19 cellular contexts compared by ENCODE assay signal in genomic region chr3:189308594-189308993, GRCh38.
DNase-seq lines count a peak whose midpoint lies in the region; ATAC-seq and TF ChIP-seq lines count a peak whose summit lies in the region.
"Had no signal": no experiment of that assay in that cellular context is flagged by ENCODE, and none has a peak within 500 bp of the region (broad histone marks: within the 10 kb centered on the region; RNA-seq: fewer than 3 reads in every experiment).

No MANE protein-coding gene starts in this region.

- TF ChIP-seq CTCF in SK-N-SH (IDR thresholded peaks at IDR 0.05), result no peak

- CTCF ChIA-PET in activated naive CD4-positive, alpha-beta T cell treated with anti-CD3 and anti-CD28 coated beads for 36 hours (lab: Charles Lee), result interaction anchor here (1.1 kb wide), 1 partner anchor 47 kb away, joined by 3 read pairs; no protein-coding TSS in a partner anchor
- CTCF ChIA-PET in SK-N-SH (lab: Yijun Ruan, JAX), result interaction anchor here (1.0 kb wide), 1 partner anchor 40 kb away, joined by 3 read pairs; no protein-coding TSS in a partner anchor

- no peaks in the 10 kb centered on the region for H3K36me3 Mint-ChIP-seq in activated naive CD4-positive, alpha-beta T cell treated with anti-CD3 and anti-CD28 coated beads for 36 hours (ENCODE audit: low read depth)
- H3K36me3 Mint-ChIP-seq in activated T-helper 2 cell treated with anti-CD3 and anti-CD28 coated beads, Interferon-gamma antibody, Interleukin-2, Interleukin-4, amounts not matched to agents 10 μg/mL and 5 μg/mL and 100 μg/mL, durations not matched to agents 14 hours and 24 hours and 36 hours (ENCODE audit: low read depth), result peaks cover 57% of the 10 kb centered on the region
- H3K36me3 Mint-ChIP-seq in stimulated activated effector memory CD8-positive, alpha-beta T cell treated with anti-CD3 and anti-CD28 coated beads, Interleukin-12 subunit alpha, Interleukin-12 subunit beta, amount 100 ng/mL, for 72 hours, result peaks cover 27% of the 10 kb centered on the region
- H3K36me3 Mint-ChIP-seq: activated naive CD8-positive, alpha-beta T cell treated with anti-CD3 and anti-CD28 coated beads, Interleukin-2, amount 10 ng/mL, durations not matched to agents 7 days and 5 days had no signal

- H3F3A ChIP-seq in SK-N-SH (replicated peaks; ENCODE audit: insufficient read depth), result no peaks in the 10 kb centered on the region

- no peak overlapping the region for H3K4me3 ChIP-seq in SK-N-SH (ENCODE audit: low read depth in 2 of 2, low read length in 1 of 2)
- H3K4me3 ChIP-seq: breast epithelium, dorsolateral prefrontal cortex, ovary, Peyer's patch, thoracic aorta had no signal

- no peaks in the 10 kb centered on the region; the same call in 1 of the 2 replicates for H3K27me3 ChIP-seq in SK-N-SH (ENCODE audit: insufficient read depth)
- H3K27me3 ChIP-seq: breast epithelium, dorsolateral prefrontal cortex, ovary, Peyer's patch had no signal

- peaks cover 0 to 8% of the 10 kb centered on the region in 2 experiments; a peak in 1 of 4 replicates for H3K4me1 ChIP-seq in SK-N-SH (ENCODE audit: control insufficient read depth in 1 of 2, insufficient read depth in 2 of 2, low read depth in 1 of 2, low read length in 1 of 2)
- H3K4me1 ChIP-seq: breast epithelium had no signal

- H3K27ac Mint-ChIP-seq in activated naive CD4-positive, alpha-beta T cell treated with anti-CD3 and anti-CD28 coated beads for 36 hours, result peak overlapping the region; percentile 43
- H3K27ac Mint-ChIP-seq in activated T-helper 2 cell treated with anti-CD3 and anti-CD28 coated beads, Interferon-gamma antibody, Interleukin-2, Interleukin-4, amounts not matched to agents 10 μg/mL and 5 μg/mL and 100 μg/mL, durations not matched to agents 14 hours and 24 hours and 36 hours, result peak overlapping the region; percentile 98
- H3K27ac Mint-ChIP-seq in stimulated activated effector memory CD8-positive, alpha-beta T cell treated with anti-CD3 and anti-CD28 coated beads, Interleukin-12 subunit alpha, Interleukin-12 subunit beta, amount 100 ng/mL, for 72 hours, result peak overlapping the region; percentile 88
- H3K27ac Mint-ChIP-seq: activated naive CD8-positive, alpha-beta T cell treated with anti-CD3 and anti-CD28 coated beads, Interleukin-2, amount 10 ng/mL, durations not matched to agents 7 days and 5 days; B cell had no signal

- TF ChIP-seq RAD21 in SK-N-SH (IDR thresholded peaks at IDR 0.05; ENCODE audit: low read length), result no peak

- H4K20me1 ChIP-seq in SK-N-SH (ENCODE audit: insufficient read depth), result no peaks in the 10 kb centered on the region

- no peak overlapping the region for H3K27ac ChIP-seq in SK-N-SH (ENCODE audit: low read depth in 2 of 2, low read length in 1 of 2)
- H3K27ac ChIP-seq: dorsolateral prefrontal cortex, ovary, Peyer's patch, thoracic aorta had no signal

- no peak overlapping the region for H3K4me2 ChIP-seq in SK-N-SH

- POLR2A ChIA-PET in SK-N-SH (lab: Yijun Ruan, JAX), result no interaction called here

- H3K9me3 ChIP-seq in SK-N-SH, result no peaks in the 10 kb centered on the region
- H3K9me3 ChIP-seq: breast epithelium, ovary, Peyer's patch, thoracic aorta had no signal

- intact Hi-C loops in activated naive CD4-positive, alpha-beta T cell treated with anti-CD3 and anti-CD28 coated beads for 36 hours (cut with micrococcal nuclease), result loop anchor here (10.0 kb wide), 2 partner anchors 1016 to 1206 kb away; partner anchors contain the start of genes CLDN1 and IL1RAP
- intact Hi-C loops in activated T-helper 2 cell treated with anti-CD3 and anti-CD28 coated beads, Interferon-gamma antibody, Interleukin-2, Interleukin-4, amounts not matched to agents 10 μg/mL and 5 μg/mL and 100 μg/mL, durations not matched to agents 14 hours and 24 hours and 36 hours (cut with micrococcal nuclease), result loop anchor here (1.0 to 10.0 kb wide), 15 partner anchors 10 to 1566 kb away; no protein-coding TSS in a partner anchor

- H3K4me1 Mint-ChIP-seq in activated naive CD4-positive, alpha-beta T cell treated with anti-CD3 and anti-CD28 coated beads for 36 hours (ENCODE audit: low read depth), result peaks cover 44% of the 10 kb centered on the region
- peaks cover 64% of the 10 kb centered on the region for H3K4me1 Mint-ChIP-seq in activated T-helper 2 cell treated with anti-CD3 and anti-CD28 coated beads, Interferon-gamma antibody, Interleukin-2, Interleukin-4, amounts not matched to agents 10 μg/mL and 5 μg/mL and 100 μg/mL, durations not matched to agents 14 hours and 24 hours and 36 hours (ENCODE audit: low read depth)
- peaks cover 23% of the 10 kb centered on the region for H3K4me1 Mint-ChIP-seq in stimulated activated effector memory CD8-positive, alpha-beta T cell treated with anti-CD3 and anti-CD28 coated beads, Interleukin-12 subunit alpha, Interleukin-12 subunit beta, amount 100 ng/mL, for 72 hours
- H3K4me1 Mint-ChIP-seq: B cell had no signal

- no peaks in the 10 kb centered on the region for H3K9me2 ChIP-seq in SK-N-SH

- no peak overlapping the region for H2AFZ ChIP-seq in SK-N-SH (ENCODE audit: low read depth)

- no peak overlapping the region for H3K9ac ChIP-seq in SK-N-SH

- H3K27me3 Mint-ChIP-seq in activated naive CD4-positive, alpha-beta T cell treated with anti-CD3 and anti-CD28 coated beads for 36 hours (ENCODE audit: low read depth), result no peaks in the 10 kb centered on the region
- H3K27me3 Mint-ChIP-seq in activated T-helper 2 cell treated with anti-CD3 and anti-CD28 coated beads, Interferon-gamma antibody, Interleukin-2, Interleukin-4, amounts not matched to agents 10 μg/mL and 5 μg/mL and 100 μg/mL, durations not matched to agents 14 hours and 24 hours and 36 hours (ENCODE audit: low read depth), result no peaks in the 10 kb centered on the region
- H3K27me3 Mint-ChIP-seq: activated naive CD8-positive, alpha-beta T cell treated with anti-CD3 and anti-CD28 coated beads, Interleukin-2, amount 10 ng/mL, durations not matched to agents 7 days and 5 days had no signal

- H3K36me3 ChIP-seq in SK-N-SH (replicated peaks in 1 of 2; ENCODE audit: control insufficient read depth in 1 of 2, insufficient read depth in 2 of 2, low read length in 1 of 2), result no peaks in the 10 kb centered on the region
- H3K36me3 ChIP-seq: breast epithelium, ovary, Peyer's patch, thoracic aorta had no signal

- H3K4me3 Mint-ChIP-seq in activated naive CD4-positive, alpha-beta T cell treated with anti-CD3 and anti-CD28 coated beads for 36 hours, result no peak overlapping the region
- peak overlapping the region; percentile 93 for H3K4me3 Mint-ChIP-seq in activated T-helper 2 cell treated with anti-CD3 and anti-CD28 coated beads, Interferon-gamma antibody, Interleukin-2, Interleukin-4, amounts not matched to agents 10 μg/mL and 5 μg/mL and 100 μg/mL, durations not matched to agents 14 hours and 24 hours and 36 hours (ENCODE audit: low read depth)
- H3K4me3 Mint-ChIP-seq in stimulated activated effector memory CD8-positive, alpha-beta T cell treated with anti-CD3 and anti-CD28 coated beads, Interleukin-12 subunit alpha, Interleukin-12 subunit beta, amount 100 ng/mL, for 72 hours, result peak overlapping the region; percentile 43
- H3K4me3 Mint-ChIP-seq: activated naive CD8-positive, alpha-beta T cell treated with anti-CD3 and anti-CD28 coated beads, Interleukin-2, amount 10 ng/mL, durations not matched to agents 7 days and 5 days; B cell had no signal

- H3K79me2 ChIP-seq in SK-N-SH (ENCODE audit: insufficient read depth), result no peaks in the 10 kb centered on the region

- ATAC-seq in stimulated activated effector memory CD8-positive, alpha-beta T cell treated with anti-CD3 and anti-CD28 coated beads, Interleukin-12 subunit alpha, Interleukin-12 subunit beta, amount 100 ng/mL, for 72 hours, result no peak
- ATAC-seq in left lobe of liver, result no peak

- no peak for DNase-seq in activated naive CD4-positive, alpha-beta T cell treated with anti-CD3 and anti-CD28 coated beads for 36 hours
- no peak for DNase-seq in activated naive CD4-positive, alpha-beta T cell treated with Interleukin-2 at 50 U/mL for 16 hours
- DNase-seq in NCI-H1436 treated with DMSO at 0.1 percent for 48 hours (lab: John Stamatoyannopoulos, UW) (peak; percentile 84), left lobe of liver (ENCODE audit: low spot score) (no peak), SK-N-SH (no peak)
- DNase-seq in activated T-helper 2 cell treated with anti-CD3 and anti-CD28 coated beads, Interferon-gamma antibody, Interleukin-2, Interleukin-4, amounts not matched to agents 10 μg/mL and 5 μg/mL and 100 μg/mL, durations not matched to agents 14 hours and 24 hours and 36 hours (ENCODE audit: low spot score), result no peak
- no peak for DNase-seq in stimulated activated effector memory CD8-positive, alpha-beta T cell treated with anti-CD3 and anti-CD28 coated beads, Interleukin-12 subunit alpha, Interleukin-12 subunit beta, amount 100 ng/mL, for 72 hours (ENCODE audit: low spot score in 2 of 2)
- DNase-seq: activated naive CD8-positive, alpha-beta T cell treated with anti-CD3 and anti-CD28 coated beads, Interleukin-2, amount 10 ng/mL, durations not matched to agents 7 days and 5 days; Calu3; dorsolateral prefrontal cortex; erythroblast; NCI-H2029 treated with DMSO at 0.1 percent for 48 hours; NCI-H774; ovary; Peyer's patch; stimulated activated CD4-positive, alpha-beta T cell treated with anti-CD3 and anti-CD28 coated beads, Interleukin-4, amount 100 ng/mL, for 1 hour had no signal

- TF ChIP-seq EP300 in SK-N-SH (IDR thresholded peaks at IDR 0.05; ENCODE audit: borderline replicate concordance in 1 of 2, low read depth in 1 of 2, low read length in 1 of 2), result no peak

- H3K9me3 Mint-ChIP-seq in activated naive CD4-positive, alpha-beta T cell treated with anti-CD3 and anti-CD28 coated beads for 36 hours, result no peaks in the 10 kb centered on the region
- no peaks in the 10 kb centered on the region for H3K9me3 Mint-ChIP-seq in activated T-helper 2 cell treated with anti-CD3 and anti-CD28 coated beads, Interferon-gamma antibody, Interleukin-2, Interleukin-4, amounts not matched to agents 10 μg/mL and 5 μg/mL and 100 μg/mL, durations not matched to agents 14 hours and 24 hours and 36 hours
- H3K9me3 Mint-ChIP-seq in stimulated activated effector memory CD8-positive, alpha-beta T cell treated with anti-CD3 and anti-CD28 coated beads, Interleukin-12 subunit alpha, Interleukin-12 subunit beta, amount 100 ng/mL, for 72 hours, result no peaks in the 10 kb centered on the region
- H3K9me3 Mint-ChIP-seq: activated naive CD8-positive, alpha-beta T cell treated with anti-CD3 and anti-CD28 coated beads, Interleukin-2, amount 10 ng/mL, durations not matched to agents 7 days and 5 days had no signal

TF ChIP-seq in SK-N-SH, 30 proteins besides CTCF, POLR2A, EP300 and RAD21 (continues in another document):
- TF ChIP-seq RFX5 (IDR thresholded peaks at IDR 0.05; ENCODE audit: low read length) (no peak), POLR2AphosphoS5 (IDR thresholded peaks at IDR 0.05; ENCODE audit: low read depth, low read length) (no peak), GATA2 (CRISPR knock-in tag; IDR thresholded peaks at IDR 0.05) (no peak), SMC3 (IDR thresholded peaks at IDR 0.05; ENCODE audit: low read depth, low read length) (no peak), FOXJ3 (CRISPR knock-in tag; IDR thresholded peaks at IDR 0.05) (no peak), YY1 (IDR thresholded peaks at IDR 0.05; ENCODE audit: low read depth) (no peak)

Comparison
In these comparisons a context has a peak if more than half of its experiments do, and no peak if none do; other contexts are left out.
1. H3K27ac Mint-ChIP-seq: peak in every context shown above with its lines; median percentile 98 in activated T-helper 2 cell treated with anti-CD3 and anti-CD28 coated beads, Interferon-gamma antibody, Interleukin-2, Interleukin-4, amounts not matched to agents 10 μg/mL and 5 μg/mL and 100 μg/mL, durations not matched to agents 14 hours and 24 hours and 36 hours; 88 in stimulated activated effector memory CD8-positive, alpha-beta T cell treated with anti-CD3 and anti-CD28 coated beads, Interleukin-12 subunit alpha, Interleukin-12 subunit beta, amount 100 ng/mL, for 72 hours; 43 in activated naive CD4-positive, alpha-beta T cell treated with anti-CD3 and anti-CD28 coated beads for 36 hours.